8 cellular contexts compared by ENCODE assay signal in genomic region chr22:31080848-31081649, GRCh38. TPM values are rescaled to one million over a fixed set of nuclear protein-coding genes. Genes with fewer than 3 reads are reported as not detected.
DNase-seq lines count a peak whose midpoint lies in the region; ATAC-seq and TF ChIP-seq lines count a peak whose summit lies in the region.

Gene SMTN (plus strand): TSS chr22:31081318. CDS start chr22:31083259, 1,941 bp downstream.

- ATAC-seq in GM19023 (IDR thresholded peaks at IDR 0.05; ENCODE audit: unreplicated experiment) (peak; percentile 62), HG03280 (IDR thresholded peaks at IDR 0.05; ENCODE audit: unreplicated experiment) (peak; percentile 57)

- TF ChIP-seq CTCF in AG09309 (IDR thresholded peaks at IDR 0.05; ENCODE audit: control insufficient read depth, insufficient read depth, low read depth, low read length, missing control alignments), result no peak
- no peak for TF ChIP-seq CTCF in coronary artery (IDR thresholded peaks at IDR 0.05)

- peaks cover 35% of the 10 kb centered on the region for H3K4me1 Mint-ChIP-seq in activated CD4-positive, alpha-beta T cell treated with anti-CD3 and anti-CD28 coated beads, Interleukin-2, amount 10 ng/mL, durations not matched to agents 24 days and 14 days

- intact Hi-C loops in activated CD4-positive, alpha-beta T cell treated with anti-CD3 and anti-CD28 coated beads, Interleukin-2, amount 10 ng/mL, durations not matched to agents 24 days and 14 days (cut with micrococcal nuclease), result loop anchor here (5.0 to 10.0 kb wide), 4 partner anchors 211 to 671 kb away; partner anchors contain the start of genes DEPDC5, PATZ1, PIK3IP1 and PRR14L

- H3K36me3 Mint-ChIP-seq in activated CD4-positive, alpha-beta T cell treated with anti-CD3 and anti-CD28 coated beads, Interleukin-2, amount 10 ng/mL, durations not matched to agents 24 days and 14 days (ENCODE audit: low read depth), result no peaks in the 10 kb centered on the region

- H3K4me3 Mint-ChIP-seq in activated CD4-positive, alpha-beta T cell treated with anti-CD3 and anti-CD28 coated beads, Interleukin-2, amount 10 ng/mL, durations not matched to agents 24 days and 14 days, result peak within 1 kb of the TSS; percentile 91

- H3K27ac Mint-ChIP-seq in activated CD4-positive, alpha-beta T cell treated with anti-CD3 and anti-CD28 coated beads, Interleukin-2, amount 10 ng/mL, durations not matched to agents 24 days and 14 days, result peak within 1 kb of the TSS; percentile 78

- H3K4me3 ChIP-seq in AG09309 (ENCODE audit: control insufficient read depth, low read depth, low read length) (peak within 1 kb of the TSS; percentile 61), coronary artery (peak within 1 kb of the TSS; percentile 81)

- H3K9me3 Mint-ChIP-seq in activated CD4-positive, alpha-beta T cell treated with anti-CD3 and anti-CD28 coated beads, Interleukin-2, amount 10 ng/mL, durations not matched to agents 24 days and 14 days, result no peaks in the 10 kb centered on the region

- peak within 1 kb of the TSS; percentile 94 to 98 for H3K27ac ChIP-seq in coronary artery

- DNase-seq in AG09309 (ENCODE audit: low read depth) (peak; percentile 32), NCI-H510A treated with DMSO at 0.1 percent for 48 hours (lab: John Stamatoyannopoulos, UW) (peak; percentile 77), coronary artery (ENCODE audit: low spot score) (peak; percentile 96), left kidney (ENCODE audit: low read depth, low spot score) (peak; percentile 98)
- peak; percentile 98 for DNase-seq in activated CD4-positive, alpha-beta T cell treated with anti-CD3 and anti-CD28 coated beads, Interleukin-2, amount 10 ng/mL, durations not matched to agents 24 days and 14 days
- peak; percentile 87 for DNase-seq in stimulated activated CD4-positive, alpha-beta T cell treated with anti-CD3 and anti-CD28 coated beads, Interleukin-1b, Interleukin-23, amount 100 ng/mL, for 48 hours

- no peaks in the 10 kb centered on the region for H3K27me3 Mint-ChIP-seq in activated CD4-positive, alpha-beta T cell treated with anti-CD3 and anti-CD28 coated beads, Interleukin-2, amount 10 ng/mL, durations not matched to agents 24 days and 14 days

RNA-seq across cellular contexts. Expression of gene SMTN, which starts in this region (rescaled TPM):
- total RNA-seq in activated CD4-positive, alpha-beta T cell treated with anti-CD3 and anti-CD28 coated beads, Interleukin-2, amount 10 ng/mL, durations not matched to agents 24 days and 14 days, result 13.9 and 17.9 TPM in 2 replicates

Comparison
In these comparisons a context has a peak if more than half of its experiments do, and no peak if none do; other contexts are left out.
1. Peak in every context shown above with its lines: DNase-seq, ATAC-seq, H3K4me3 ChIP-seq and H3K27ac ChIP-seq.
2. DNase-seq: peak in every context shown above with its lines; median percentile 98 in activated CD4-positive, alpha-beta T cell treated with anti-CD3 and anti-CD28 coated beads, Interleukin-2, amount 10 ng/mL, durations not matched to agents 24 days and 14 days; 98 in left kidney; 96 in coronary artery; 87 in stimulated activated CD4-positive, alpha-beta T cell treated with anti-CD3 and anti-CD28 coated beads, Interleukin-1b, Interleukin-23, amount 100 ng/mL, for 48 hours; 77 in NCI-H510A treated with DMSO at 0.1 percent for 48 hours; 32 in AG09309.